ENCODE assay signal across 8 cellular contexts in the genomic region with DNA sequence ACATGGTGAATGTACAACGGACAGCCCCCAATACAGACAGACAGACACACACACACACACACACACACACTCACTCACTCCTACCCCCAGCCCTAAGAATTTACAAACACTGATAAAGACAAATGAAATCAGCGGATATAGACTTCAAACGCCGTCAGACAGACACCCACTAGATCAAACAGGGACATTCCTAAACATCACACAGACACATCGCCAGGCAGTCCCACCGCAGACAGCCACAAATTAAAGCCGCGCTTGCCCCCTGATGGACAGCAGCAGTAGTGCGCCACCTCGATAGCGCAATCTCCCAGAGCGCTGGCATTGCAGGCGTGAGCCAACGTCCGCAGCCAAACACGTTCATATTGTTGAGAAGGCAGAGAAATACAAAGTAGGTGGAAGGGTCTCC. TPM values are rescaled to one million over a fixed set of nuclear protein-coding genes. Genes with fewer than 3 reads are reported as not detected.
A peak's percentile ranks its signal among the peaks of the same experiment; 100 is the strongest.
DNase-seq lines count a peak whose midpoint lies in the region; ATAC-seq and TF ChIP-seq lines count a peak whose summit lies in the region.

No MANE protein-coding gene starts in this region.

- 0 out of 2 replicates have a peak overlapping the region, but pooled peaks have one; percentile 42 for H3K27ac Mint-ChIP-seq in HFFc6

- no peak overlapping the region for H3K4me3 ChIP-seq in WERI-Rb-1 (ENCODE audit: low read depth, low read length)

- no peaks in the 10 kb centered on the region for H3K36me3 ChIP-seq in WERI-Rb-1

- TF ChIP-seq CTCF in HFFc6 (IDR thresholded peaks at IDR 0.05) (peak; percentile 89), WERI-Rb-1 (IDR thresholded peaks at IDR 0.05; ENCODE audit: low read depth, low read length) (peak; percentile 94)

- H3K9me3 Mint-ChIP-seq in HFFc6 = no peaks in the 10 kb centered on the region

- in situ Hi-C loops in T47D (cut with HindIII; ENCODE audit: low pct_unique_long_range_greater_than_20kb, low sequenced_read_pairs) = no loop called here

- H3K27ac ChIP-seq in WERI-Rb-1 = no peak overlapping the region

- DNase-seq in GDM1 (lab: John Stamatoyannopoulos, UW) = peak; percentile 82
- DNase-seq in HFFc6 = peak; percentile 67
- peak; percentile 80 for DNase-seq in NCI-H2196 (lab: John Stamatoyannopoulos, UW; ENCODE audit: unreplicated experiment)
- peak; percentile 77 for DNase-seq in WERI-Rb-1
- peak; percentile 42 to 82 for DNase-seq in T47D (ENCODE audit: low read depth in 1 of 2, low spot score in 1 of 2)
- DNase-seq in islet precursor cell = peak; percentile 95
- peak; percentile 85 to 86 for DNase-seq in stimulated activated CD4-positive, alpha-beta T cell treated with anti-CD3 and anti-CD28 coated beads, Interleukin-15, amount 100 ng/mL, for 48 hours (ENCODE audit: low read depth in 2 of 2)

- H3K4me1 Mint-ChIP-seq in HFFc6 (ENCODE audit: low read depth) = peaks cover 8% of the 10 kb centered on the region

- H3K9me3 ChIP-seq in WERI-Rb-1 (ENCODE audit: severe bottlenecking) = no peaks in the 10 kb centered on the region

- H3K36me3 Mint-ChIP-seq in HFFc6 (ENCODE audit: low read depth) = no peaks in the 10 kb centered on the region

- ATAC-seq in HG03439 (IDR thresholded peaks at IDR 0.05; ENCODE audit: unreplicated experiment) = no peak

- H3K27me3 ChIP-seq in WERI-Rb-1 (ENCODE audit: insufficient read depth, low read depth, severe bottlenecking) = peaks cover 73% of the 10 kb centered on the region

- peaks cover 11% of the 10 kb centered on the region; the same call in 1 of the 2 replicates for H3K27me3 Mint-ChIP-seq in HFFc6 (ENCODE audit: insufficient read depth)

- peak overlapping the region; percentile 78 for H3K4me3 Mint-ChIP-seq in HFFc6

RNA-seq across cellular contexts. Expression of gene ADGRE1, which starts 24.7 kb away (rescaled TPM):
- total RNA-seq in HFFc6 (2021; fragmentation: NEBNext Ultra II Directional; extraction: Animal tissue kit (Norgen Biotek cat#: 25700)) = under 1 TPM in 4 of 6 experiments, not detected in 2; 0.14 to 0.33 (median 0.23) TPM
